ENCODE assay signal across 8 cellular contexts in genomic region chr17:62965649-62966425, GRCh38. TPM values are rescaled to one million over a fixed set of nuclear protein-coding genes. Genes with fewer than 3 reads are reported as not detected.
A peak's percentile ranks its signal among the peaks of the same experiment; 100 is the strongest.
DNase-seq lines count a peak whose midpoint lies in the region; ATAC-seq and TF ChIP-seq lines count a peak whose summit lies in the region.

Gene TANC2, plus strand, starts transcription at chr17:62966235. Its CDS starts 43,325 bp downstream, at chr17:63009560.

- H3K9me3 ChIP-seq in CD4-positive, alpha-beta memory T cell (ENCODE audit: control insufficient read depth in 1 of 2, low read length in 2 of 2): no peaks in the 10 kb centered on the region
- H3K9me3 ChIP-seq in MG63 (no peaks in the 10 kb centered on the region), neutrophil (no peaks in the 10 kb centered on the region), stomach smooth muscle (ENCODE audit: control insufficient read depth in 2 of 2, low read length in 2 of 2) (no peaks in the 10 kb centered on the region)

- peak within 1 kb of the TSS; percentile 67 to 80 for H3K4me3 ChIP-seq in CD4-positive, alpha-beta memory T cell (ENCODE audit: low read length in 2 of 2)
- H3K4me3 ChIP-seq in MG63 (peak within 1 kb of the TSS; percentile 63), neutrophil (ENCODE audit: low read depth in 1 of 2, low read length in 1 of 2) (peak within 1 kb of the TSS; percentile 85 to 89), stomach smooth muscle (ENCODE audit: low read length in 2 of 2) (peak within 1 kb of the TSS; percentile 57 to 83)

- intact Hi-C loops in CD4-positive, alpha-beta memory T cell (cut with micrococcal nuclease): loop anchor here (5.0 kb wide), 2 partner anchors 544 to 1329 kb away; partner anchors contain the start of gene METTL2A

- POLR2A ChIA-PET in CD4-positive, alpha-beta memory T cell (lab: Charles Lee; ENCODE audit: partially characterized antibody): interaction anchor here (0.6 to 2.4 kb wide), 4 partner anchors 8 to 261 kb away, joined by 3 to 23 read pairs (median 3); no protein-coding TSS in a partner anchor

- CTCF ChIA-PET in CD4-positive, alpha-beta memory T cell (lab: Charles Lee; ENCODE audit: partially characterized antibody): interaction anchor here (0.9 to 1.4 kb wide), 2 partner anchors 238 to 256 kb away, joined by 3 read pairs; no protein-coding TSS in a partner anchor

- H3K9ac ChIP-seq in stomach smooth muscle (ENCODE audit: low read length in 2 of 2): peak within 1 kb of the TSS; percentile 69 to 74

- H3K4me1 Mint-ChIP-seq in CD4-positive, alpha-beta memory T cell: peaks cover 23 to 37% (median 25%) of the 10 kb centered on the region in 4 donors

- peak within 1 kb of the TSS; percentile 96 to 100 (median 99) for H3K27ac Mint-ChIP-seq in CD4-positive, alpha-beta memory T cell
- H3K27ac Mint-ChIP-seq in activated naive CD4-positive, alpha-beta T cell treated with anti-CD3 and anti-CD28 coated beads, Interleukin-2, amount 50 U/mL, for 72 hours: peak within 1 kb of the TSS; percentile 73 to 84

- peaks cover 0 to 12% of the 10 kb centered on the region in 2 donors for H3K36me3 Mint-ChIP-seq in CD4-positive, alpha-beta memory T cell
- no peaks in the 10 kb centered on the region for H3K36me3 Mint-ChIP-seq in activated naive CD4-positive, alpha-beta T cell treated with anti-CD3 and anti-CD28 coated beads, Interleukin-2, amount 50 U/mL, for 72 hours

- peak within 1 kb of the TSS; percentile 95 to 98 (median 96) for H3K4me3 Mint-ChIP-seq in CD4-positive, alpha-beta memory T cell

- DNase-seq in CD4-positive, alpha-beta memory T cell: peak; percentile 89 to 93 (median 91)
- DNase-seq in MG63 (peak; percentile 87), SKM-1 (lab: John Stamatoyannopoulos, UW; ENCODE audit: unreplicated experiment) (peak; percentile 50), glomerular endothelial cell (ENCODE audit: extremely low read depth, low read depth, low spot score) (no peak)
- DNase-seq in activated naive CD4-positive, alpha-beta T cell treated with anti-CD3 and anti-CD28 coated beads, Interleukin-2, amount 50 U/mL, for 72 hours (ENCODE audit: low spot score in 2 of 2): peak; percentile 62 to 82

- peaks cover 30% of the 10 kb centered on the region for H3K4me1 ChIP-seq in CD4-positive, alpha-beta memory T cell (ENCODE audit: insufficient read depth, low read length)
- peaks cover 26 to 31% of the 10 kb centered on the region in 2 experiments for H3K4me1 ChIP-seq in neutrophil (ENCODE audit: control insufficient read depth in 1 of 2, insufficient read depth in 1 of 2, low read depth in 1 of 2, low read length in 1 of 2)
- H3K4me1 ChIP-seq in stomach smooth muscle (ENCODE audit: control insufficient read depth, insufficient read depth, low read length): peaks cover 5% of the 10 kb centered on the region

- peak; percentile 58 for ATAC-seq in GM21528 (IDR thresholded peaks at IDR 0.05; ENCODE audit: low FRiP score, unreplicated experiment)
- ATAC-seq in activated naive CD4-positive, alpha-beta T cell treated with anti-CD3 and anti-CD28 coated beads, Interleukin-2, amount 50 U/mL, for 72 hours: peak; percentile 82 to 83

- no peaks in the 10 kb centered on the region for H3K27me3 ChIP-seq in CD4-positive, alpha-beta memory T cell (ENCODE audit: insufficient read depth, low read length)
- H3K27me3 ChIP-seq in MG63: no peaks in the 10 kb centered on the region
- peaks cover 29% of the 10 kb centered on the region for H3K27me3 ChIP-seq in neutrophil
- H3K27me3 ChIP-seq in stomach smooth muscle (ENCODE audit: control insufficient read depth in 1 of 2, insufficient read depth in 2 of 2, low read length in 2 of 2): no peaks in the 10 kb centered on the region

- peak within 1 kb of the TSS; percentile 72 for H3K27ac ChIP-seq in CD4-positive, alpha-beta memory T cell (ENCODE audit: low read depth, low read length)
- H3K27ac ChIP-seq in neutrophil: peak within 1 kb of the TSS; percentile 85
- H3K27ac ChIP-seq in stomach smooth muscle (ENCODE audit: low read length): peak within 1 kb of the TSS; percentile 66

- no peaks in the 10 kb centered on the region for H3K9me3 Mint-ChIP-seq in CD4-positive, alpha-beta memory T cell
- no peaks in the 10 kb centered on the region for H3K9me3 Mint-ChIP-seq in activated naive CD4-positive, alpha-beta T cell treated with anti-CD3 and anti-CD28 coated beads, Interleukin-2, amount 50 U/mL, for 72 hours

- peaks cover 0 to 3% of the 10 kb centered on the region in 2 donors for H3K27me3 Mint-ChIP-seq in CD4-positive, alpha-beta memory T cell

- TF ChIP-seq CTCF in neutrophil (IDR thresholded peaks at IDR 0.05): no peak

- no peaks in the 10 kb centered on the region for H3K36me3 ChIP-seq in CD4-positive, alpha-beta memory T cell (ENCODE audit: insufficient read depth, low read length)
- H3K36me3 ChIP-seq in MG63 (no peaks in the 10 kb centered on the region), neutrophil (no peaks in the 10 kb centered on the region), stomach smooth muscle (ENCODE audit: control insufficient read depth in 2 of 2, insufficient read depth in 2 of 2, low read length in 2 of 2) (no peaks in the 10 kb centered on the region)

RNA-seq across cellular contexts. Expression of gene TANC2, which starts in this region (rescaled TPM):
- total RNA-seq in CD4-positive, alpha-beta memory T cell: 10 to 100 TPM; 30.0 to 37.8 TPM
- 10 to 100 TPM in 1 of 2 donors, 1 to 10 TPM in 1; 1.3 to 14.2 TPM for polyA plus RNA-seq in CD4-positive, alpha-beta memory T cell
- total RNA-seq in MG63 (2014; rRNA removed; shearing (Covaris generic); ENCODE audit: low replicate concordance): 1.8 and 6.5 TPM in 2 replicates
- 1 to 10 TPM; 6.3 to 7.9 TPM for total RNA-seq in activated naive CD4-positive, alpha-beta T cell treated with anti-CD3 and anti-CD28 coated beads, Interleukin-2, amount 50 U/mL, for 72 hours
- 27.8 and 36.5 TPM in 2 replicates for total RNA-seq in glomerular endothelial cell
